ENCODE assay signal across 8 cellular contexts in the genomic region with DNA sequence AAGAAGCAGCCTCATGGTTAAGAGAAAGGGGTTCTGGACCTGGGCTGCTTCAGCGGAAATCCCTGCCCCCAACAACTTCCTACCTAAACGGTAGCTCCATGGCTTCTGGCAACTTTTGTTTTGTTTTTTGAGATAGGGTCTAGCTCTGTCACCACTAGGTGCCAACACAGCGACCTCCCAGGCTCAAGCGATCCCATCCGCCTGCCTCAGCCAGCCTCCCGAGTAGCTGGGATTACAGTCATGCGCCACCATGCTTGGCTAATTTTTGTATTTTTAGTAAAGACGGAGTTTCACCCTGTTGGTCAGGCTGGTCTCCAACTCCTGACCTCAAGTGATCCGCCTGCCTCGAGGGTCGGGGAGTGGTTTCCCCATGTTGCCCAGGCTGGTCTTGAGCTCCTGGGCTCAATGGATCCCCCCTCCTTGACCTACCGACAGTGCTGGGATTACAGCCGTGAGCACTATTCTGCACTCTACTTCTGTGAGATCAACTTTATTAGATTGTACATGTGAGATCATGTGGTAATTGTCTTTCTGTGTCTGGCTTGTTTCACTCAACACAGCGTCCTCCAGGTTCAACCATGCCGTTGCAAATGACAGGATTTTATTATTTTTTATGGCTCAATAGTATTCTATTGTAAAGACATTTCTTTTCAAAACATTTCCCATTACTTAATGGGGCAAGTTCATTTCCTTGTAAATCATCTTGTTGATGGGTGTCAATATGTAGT. TPM values are rescaled to one million over a fixed set of nuclear protein-coding genes. Genes with fewer than 3 reads are reported as not detected.
A peak's percentile ranks its signal among the peaks of the same experiment; 100 is the strongest.
DNase-seq lines count a peak whose midpoint lies in the region; ATAC-seq and TF ChIP-seq lines count a peak whose summit lies in the region.

No MANE protein-coding gene starts in this region.

- intact Hi-C loops in activated CD4-positive, alpha-beta memory T cell treated with anti-CD3 and anti-CD28 coated beads for 36 hours (cut with micrococcal nuclease): no loop called here
- intact Hi-C loops in sigmoid colon (cut with DNase I): no loop called here

- H3K27me3 Mint-ChIP-seq in activated CD4-positive, alpha-beta memory T cell treated with anti-CD3 and anti-CD28 coated beads for 36 hours: no peaks in the 10 kb centered on the region

- H3K36me3 ChIP-seq in BJ (ENCODE audit: control insufficient read depth, insufficient read depth, low read length): no peaks in the 10 kb centered on the region
- H3K36me3 ChIP-seq in H7 (replicated peaks; ENCODE audit: control insufficient read depth, insufficient read depth, low read length): no peaks in the 10 kb centered on the region
- no peaks in the 10 kb centered on the region for H3K36me3 ChIP-seq in sigmoid colon

- CTCF ChIA-PET in BJ (lab: Yijun Ruan, JAX): interaction anchor here (0.9 to 1.1 kb wide), 2 partner anchors 10 to 522 kb away, joined by 3 read pairs; no protein-coding TSS in a partner anchor
- CTCF ChIA-PET in activated CD4-positive, alpha-beta memory T cell treated with anti-CD3 and anti-CD28 coated beads for 36 hours (lab: Charles Lee): no interaction called here

- H3K9me3 ChIP-seq in sigmoid colon: no peaks in the 10 kb centered on the region

- TF ChIP-seq EP300 in sigmoid colon (IDR thresholded peaks at IDR 0.05): no peak

- peak overlapping the region; percentile 97 for H3K4me3 Mint-ChIP-seq in activated CD4-positive, alpha-beta memory T cell treated with anti-CD3 and anti-CD28 coated beads for 36 hours

- H3K27me3 ChIP-seq in BJ (ENCODE audit: control insufficient read depth, insufficient read depth, low read length) (no peaks in the 10 kb centered on the region), H7 (ENCODE audit: control insufficient read depth, insufficient read depth, low read length) (peaks cover 6% of the 10 kb centered on the region; the same call in 1 of the 2 replicates), sigmoid colon (no peaks in the 10 kb centered on the region)

- peaks cover 9% of the 10 kb centered on the region for H3K36me3 Mint-ChIP-seq in activated CD4-positive, alpha-beta memory T cell treated with anti-CD3 and anti-CD28 coated beads for 36 hours

- H3K4me1 ChIP-seq in sigmoid colon: peaks cover 0 to 20% (median 14%) of the 10 kb centered on the region in 4 donors

- TF ChIP-seq CTCF in BJ (IDR thresholded peaks at IDR 0.05; ENCODE audit: insufficient read depth, low read depth, low read length) (no peak), sigmoid colon (IDR thresholded peaks at IDR 0.05) (no peak)

- no peak for ATAC-seq in GM21447 (IDR thresholded peaks at IDR 0.05; ENCODE audit: unreplicated experiment)

- peaks cover 26% of the 10 kb centered on the region for H3K4me1 Mint-ChIP-seq in activated CD4-positive, alpha-beta memory T cell treated with anti-CD3 and anti-CD28 coated beads for 36 hours (ENCODE audit: low read depth)

- POLR2A ChIA-PET in BJ (lab: Charles Lee): no interaction called here
- POLR2A ChIA-PET in activated CD4-positive, alpha-beta memory T cell treated with anti-CD3 and anti-CD28 coated beads for 36 hours (lab: Charles Lee): no interaction called here

- no peak for TF ChIP-seq POLR2A in sigmoid colon (IDR thresholded peaks at IDR 0.05)

- no peak overlapping the region for H3K27ac ChIP-seq in sigmoid colon

- DNase-seq in BJ (ENCODE audit: low read depth) (no peak), H7 (peak; percentile 26), glomerular visceral epithelial cell (ENCODE audit: extremely low spot score) (peak; percentile 6), sigmoid colon (no peak), GM19238 (ENCODE audit: insufficient read length, low spot score) (no peak), NCI-H146 (lab: John Stamatoyannopoulos, UW) (no peak)
- DNase-seq in activated CD4-positive, alpha-beta memory T cell treated with anti-CD3 and anti-CD28 coated beads for 36 hours: peak; percentile 18

- peak overlapping the region; percentile 58 for H3K4me3 ChIP-seq in BJ (ENCODE audit: low read depth, low read length)
- H3K4me3 ChIP-seq in H7 (ENCODE audit: insufficient read depth, low read depth, low read length): peak overlapping the region; percentile 8; the same call in 1 of the 2 replicates
- peak overlapping the region; percentile 59 to 95 (median 78) for H3K4me3 ChIP-seq in sigmoid colon

- no peak overlapping the region for H3K27ac Mint-ChIP-seq in activated CD4-positive, alpha-beta memory T cell treated with anti-CD3 and anti-CD28 coated beads for 36 hours

- no peaks in the 10 kb centered on the region for H3K9me3 Mint-ChIP-seq in activated CD4-positive, alpha-beta memory T cell treated with anti-CD3 and anti-CD28 coated beads for 36 hours

- 54 to 64% methylated on average over 15 of the region's 15 CpGs for WGBS in sigmoid colon, 2 donors

RNA-seq across cellular contexts. Expression of gene OBI1, which starts 1.3 kb away (rescaled TPM):
- polyA plus RNA-seq in BJ (2011; rRNA removed) (4.2 and 8.1 TPM in 2 replicates), sigmoid colon (1 to 10 TPM; 2.1 to 5.6 (median 2.4) TPM)
- 4.5 and 6.9 TPM in 2 replicates for polyA minus RNA-seq in BJ (2011; rRNA and poly(A)+ RNA removed)
- total RNA-seq in H7 (2014; rRNA removed; shearing (Covaris generic)): 30.5 and 37.2 TPM in 2 replicates
- total RNA-seq in activated CD4-positive, alpha-beta memory T cell treated with anti-CD3 and anti-CD28 coated beads for 36 hours: 10 to 100 TPM; 17.6 TPM
- total RNA-seq in sigmoid colon: 10 to 100 TPM in 3 of 4 donors, 1 to 10 TPM in 1; 9.1 to 13.6 (median 11.9) TPM

RNA-seq across cellular contexts. Expression of gene POU4F1, which starts 56.9 kb away (rescaled TPM):
- polyA plus RNA-seq in BJ (2011; rRNA removed): not detected in 2 replicates
- not detected in 2 replicates for polyA minus RNA-seq in BJ (2011; rRNA and poly(A)+ RNA removed)
- 0.03 TPM in 1 of 2 replicates, not detected in the other for total RNA-seq in H7 (2014; rRNA removed; shearing (Covaris generic))
- under 1 TPM; 0.07 to 0.17 TPM for total RNA-seq in activated CD4-positive, alpha-beta memory T cell treated with anti-CD3 and anti-CD28 coated beads for 36 hours
- not detected for total RNA-seq in sigmoid colon
- under 1 TPM in 1 of 3 donors, not detected in 2; 0.07 TPM for polyA plus RNA-seq in sigmoid colon

Comparison
In these comparisons a context has a peak if more than half of its experiments do, and no peak if none do; other contexts are left out.
1. DNase-seq: peak in H7 (single experiment), activated CD4-positive, alpha-beta memory T cell treated with anti-CD3 and anti-CD28 coated beads for 36 hours (single experiment) and glomerular visceral epithelial cell (single experiment); none in BJ (single experiment), sigmoid colon (single experiment), GM19238 (single experiment) and NCI-H146 (single experiment).
2. H3K4me3 ChIP-seq: peak in every context shown above with its lines; median percentile 78 in sigmoid colon; 58 in BJ; 8 in H7.